In the genomic region with DNA sequence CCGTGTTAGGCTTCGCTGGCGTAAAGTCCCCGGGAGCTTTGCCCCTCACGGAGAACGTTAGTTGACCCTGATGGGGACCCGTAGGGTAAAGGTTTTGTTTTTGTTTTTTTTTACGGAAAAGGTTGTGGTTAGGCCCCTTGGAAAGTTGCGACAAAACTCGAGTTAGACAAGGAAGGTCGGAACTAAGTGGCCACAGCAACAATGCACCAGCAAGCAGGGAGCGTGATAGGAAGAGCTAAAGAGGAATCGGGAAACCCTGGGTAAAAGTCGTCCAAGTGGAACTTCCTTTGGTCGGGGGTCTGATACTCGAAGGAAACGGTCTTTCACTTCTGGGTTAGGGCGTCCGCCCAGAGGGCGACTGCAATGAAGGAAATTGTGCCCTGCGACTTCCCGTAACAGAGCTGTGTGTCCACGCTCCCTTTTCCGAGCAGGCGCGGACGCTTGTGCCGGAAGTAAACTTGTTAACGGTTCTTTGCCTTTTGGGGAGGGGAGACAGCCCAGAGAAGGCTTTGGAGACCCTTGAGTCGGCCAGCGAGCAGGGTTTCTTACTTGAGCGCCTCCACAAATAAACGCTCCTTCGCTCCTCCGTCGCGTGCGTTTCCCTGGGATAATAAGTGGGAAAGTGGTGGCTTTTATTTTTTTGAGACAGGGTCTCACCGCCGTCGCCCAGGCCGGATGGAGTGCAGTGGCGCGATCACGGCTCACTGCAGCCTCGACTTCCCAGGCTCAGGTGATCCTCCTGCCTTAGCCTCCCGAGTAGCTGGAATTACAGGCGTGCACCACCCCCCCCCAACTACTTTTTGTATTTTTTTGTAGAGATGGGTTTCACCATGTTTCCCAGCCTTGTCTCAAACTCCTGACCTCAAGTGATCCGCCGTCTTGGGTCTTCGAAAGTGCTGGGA, we compare ENCODE assay signal across 8 cellular contexts. TPM values are rescaled to one million over a fixed set of nuclear protein-coding genes. Genes with fewer than 3 reads are reported as not detected.
DNase-seq lines count a peak whose midpoint lies in the region; ATAC-seq and TF ChIP-seq lines count a peak whose summit lies in the region.

No MANE protein-coding gene starts in this region.

- no peaks in the 10 kb centered on the region for H3K27me3 ChIP-seq in lower lobe of right lung (ENCODE audit: low read depth)

- intact Hi-C loops in CD14-positive monocyte (cut with micrococcal nuclease), result loop anchor here (2.0 to 10.0 kb wide), 10 partner anchors 37 to 119 kb away; partner anchors contain the start of genes NIFK (in 2 of the 2), RNU4ATAC (in 2 of the 2) and TSN (in 2 of the 2)
- intact Hi-C loops in activated CD4-positive, alpha-beta memory T cell treated with anti-CD3 and anti-CD28 coated beads for 36 hours (cut with micrococcal nuclease), result loop anchor here (1.0 kb wide), 6 partner anchors 49 to 120 kb away; partner anchors contain the start of genes NIFK, RNU4ATAC and TSN
- intact Hi-C loops in lower lobe of right lung (cut with DNase I), result no loop called here

- peaks cover 40% of the 10 kb centered on the region for H3K4me1 ChIP-seq in lower lobe of right lung

- H3K9me3 Mint-ChIP-seq in CD14-positive monocyte, result no peaks in the 10 kb centered on the region
- no peaks in the 10 kb centered on the region for H3K9me3 Mint-ChIP-seq in activated CD4-positive, alpha-beta memory T cell treated with anti-CD3 and anti-CD28 coated beads for 36 hours

- peaks cover 5 to 13% of the 10 kb centered on the region in 2 donors for H3K36me3 Mint-ChIP-seq in CD14-positive monocyte
- peaks cover 33% of the 10 kb centered on the region for H3K36me3 Mint-ChIP-seq in activated CD4-positive, alpha-beta memory T cell treated with anti-CD3 and anti-CD28 coated beads for 36 hours

- ATAC-seq in GM19438 (IDR thresholded peaks at IDR 0.05; ENCODE audit: low read depth, unreplicated experiment) (peak; percentile 49), HG03575 (IDR thresholded peaks at IDR 0.05; ENCODE audit: extremely low read depth, insufficient number of reproducible peaks, low FRiP score, unreplicated experiment) (peak; percentile 41), lower lobe of right lung (peak; percentile 88 to 91)

- H3K36me3 ChIP-seq in lower lobe of right lung, result no peaks in the 10 kb centered on the region

- H3K4me3 Mint-ChIP-seq in CD14-positive monocyte, result peak overlapping the region; percentile 90 to 93
- peak overlapping the region; percentile 97 for H3K4me3 Mint-ChIP-seq in activated CD4-positive, alpha-beta memory T cell treated with anti-CD3 and anti-CD28 coated beads for 36 hours

- peaks cover 54% of the 10 kb centered on the region for H3K4me1 Mint-ChIP-seq in CD14-positive monocyte
- H3K4me1 Mint-ChIP-seq in activated CD4-positive, alpha-beta memory T cell treated with anti-CD3 and anti-CD28 coated beads for 36 hours (ENCODE audit: low read depth), result peaks cover 58% of the 10 kb centered on the region

- POLR2A ChIA-PET in activated CD4-positive, alpha-beta memory T cell treated with anti-CD3 and anti-CD28 coated beads for 36 hours (lab: Charles Lee), result interaction anchor here (0.5 to 5.7 kb wide), 7 partner anchors 17 to 164 kb away, joined by 3 to 171 read pairs (median 9); partner anchors contain the start of genes NIFK and RNU4ATAC

- peak overlapping the region; percentile 97 to 99 (median 99) for H3K27ac Mint-ChIP-seq in CD14-positive monocyte
- H3K27ac Mint-ChIP-seq in activated CD4-positive, alpha-beta memory T cell treated with anti-CD3 and anti-CD28 coated beads for 36 hours, result peak overlapping the region; percentile 99

- peak; percentile 87 for DNase-seq in CD14-positive monocyte (ENCODE audit: low spot score)
- DNase-seq in NCI-H82 (lab: John Stamatoyannopoulos, UW), result peak; percentile 95
- DNase-seq in activated CD4-positive, alpha-beta memory T cell treated with anti-CD3 and anti-CD28 coated beads for 36 hours, result peak; percentile 93
- DNase-seq in ecto neural progenitor cell (ENCODE audit: low spot score), result peak; percentile 89
- peak; percentile 92 for DNase-seq in lower lobe of right lung
- DNase-seq in stimulated activated CD4-positive, alpha-beta T cell treated with anti-CD3 and anti-CD28 coated beads, TNF-alpha, amount 100 ng/mL, for 1 hour (ENCODE audit: low read depth in 3 of 3, low spot score in 1 of 3), result peak; percentile 57 to 60 (median 58)

- peak overlapping the region; percentile 92 for H3K27ac ChIP-seq in lower lobe of right lung

- peak overlapping the region; percentile 95 for H3K4me3 ChIP-seq in lower lobe of right lung

- H3K27me3 Mint-ChIP-seq in CD14-positive monocyte (ENCODE audit: low read depth in 3 of 3), result peaks cover 0 to 1% (median 0%) of the 10 kb centered on the region in 3 donors
- no peaks in the 10 kb centered on the region for H3K27me3 Mint-ChIP-seq in activated CD4-positive, alpha-beta memory T cell treated with anti-CD3 and anti-CD28 coated beads for 36 hours

- CTCF ChIA-PET in activated CD4-positive, alpha-beta memory T cell treated with anti-CD3 and anti-CD28 coated beads for 36 hours (lab: Charles Lee), result interaction anchor here (1.0 to 2.0 kb wide), 6 partner anchors 28 to 119 kb away, joined by 3 to 12 read pairs (median 4); partner anchors contain the start of gene RNU4ATAC

- H3K9me3 ChIP-seq in lower lobe of right lung, result no peaks in the 10 kb centered on the region

- no peak for TF ChIP-seq CTCF in CD14-positive monocyte (IDR thresholded peaks at IDR 0.05)
- no peak for TF ChIP-seq CTCF in lower lobe of right lung (IDR thresholded peaks at IDR 0.05)

RNA-seq across cellular contexts. Expression of gene CLASP1, which starts 0.6 kb away (rescaled TPM):
- polyA plus RNA-seq in CD14-positive monocyte, result 1 to 10 TPM; 4.8 to 7.6 TPM
- total RNA-seq in activated CD4-positive, alpha-beta memory T cell treated with anti-CD3 and anti-CD28 coated beads for 36 hours, result 100 to 1,000 TPM; 122 to 126 TPM
- 45.8 TPM for total RNA-seq in lower lobe of right lung

Comparison
In these comparisons a context has a peak if more than half of its experiments do, and no peak if none do; other contexts are left out.
1. Peak in every context shown above with its lines: DNase-seq, ATAC-seq, H3K4me3 ChIP-seq and H3K27ac ChIP-seq.